ENCODE assay signal across 26 cellular contexts in the genomic region with DNA sequence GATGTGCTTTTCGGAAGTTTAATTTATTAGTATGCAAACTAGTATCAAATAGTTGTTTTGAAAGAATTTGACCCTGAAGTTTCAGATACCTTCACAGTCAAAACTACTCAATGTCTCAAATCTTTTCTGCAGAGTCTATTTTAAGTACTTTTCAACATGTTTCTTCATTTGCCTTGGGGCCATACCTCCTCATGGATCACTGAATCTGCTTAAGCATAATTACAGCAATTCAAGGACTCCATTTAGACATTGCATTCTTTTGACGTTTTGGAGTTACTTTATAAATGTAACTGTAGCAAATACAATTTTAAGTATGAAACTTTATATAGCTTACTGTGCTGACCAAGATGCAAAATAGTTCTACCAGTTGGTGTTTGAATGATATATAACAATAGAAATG. TPM values are rescaled to one million over a fixed set of nuclear protein-coding genes. Genes with fewer than 3 reads are reported as not detected.
DNase-seq lines count a peak whose midpoint lies in the region; ATAC-seq and TF ChIP-seq lines count a peak whose summit lies in the region.
"Had no signal": no experiment of that assay in that cellular context is flagged by ENCODE, and none has a peak within 500 bp of the region (broad histone marks: within the 10 kb centered on the region; RNA-seq: fewer than 3 reads in every experiment).

No MANE protein-coding gene starts in this region.

- POLR2A ChIA-PET in SK-N-SH (lab: Yijun Ruan, JAX) = no interaction called here

- WGBS in SK-N-SH (ENCODE audit: low lambda C conversion rate) = 74% methylated on average over 2 of the region's 2 CpGs

- H3K4me2 ChIP-seq in SK-N-SH = no peak overlapping the region

- H3K9me3 ChIP-seq in cardiac muscle cell (ENCODE audit: low read depth) (no peaks in the 10 kb centered on the region), SK-N-SH (no peaks in the 10 kb centered on the region)
- H3K9me3 ChIP-seq: pancreas, SJSA1, stomach, tibial nerve had no signal

- intact Hi-C loops in left ventricle myocardium superior (cut with micrococcal nuclease) = no loop called here

- CTCF ChIA-PET in SK-N-SH (lab: Yijun Ruan, JAX) = interaction anchor here (0.9 to 1.0 kb wide), 3 partner anchors 8 to 400 kb away, joined by 3 to 4 read pairs (median 4); no protein-coding TSS in a partner anchor

- H3K79me2 ChIP-seq in SK-N-SH (ENCODE audit: insufficient read depth) = no peaks in the 10 kb centered on the region

- no peaks in the 10 kb centered on the region for H4K20me1 ChIP-seq in SK-N-SH (ENCODE audit: insufficient read depth)

- H3K4me1 ChIP-seq in cardiac muscle cell (ENCODE audit: low read depth) (peaks cover 21% of the 10 kb centered on the region), SK-N-SH (ENCODE audit: control insufficient read depth in 1 of 2, insufficient read depth in 2 of 2, low read depth in 1 of 2, low read length in 1 of 2) (peaks cover 0 to 6% of the 10 kb centered on the region in 2 experiments; a peak in 2 of 4 replicates)
- H3K4me1 ChIP-seq: pancreas, stomach had no signal

- no peak overlapping the region for H2AFZ ChIP-seq in SK-N-SH (ENCODE audit: low read depth)

- H3K4me1 Mint-ChIP-seq in HFFc6 (ENCODE audit: low read depth) = peaks cover 52% of the 10 kb centered on the region
- H3K4me1 Mint-ChIP-seq: activated CD4-positive, alpha-beta T cell treated with anti-CD3 and anti-CD28 coated beads, Interleukin-2, amount 10 ng/mL, durations not matched to agents 7 days and 5 days had no signal

- H3K27ac ChIP-seq in cardiac muscle cell = peak overlapping the region; percentile 39
- H3K27ac ChIP-seq in SK-N-SH (ENCODE audit: low read depth in 2 of 2, low read length in 1 of 2) = no peak overlapping the region
- H3K27ac ChIP-seq: pancreas, SJSA1, stomach, tibial nerve had no signal

- H3K27ac Mint-ChIP-seq in HFFc6 = no peak overlapping the region
- H3K27ac Mint-ChIP-seq: activated CD4-positive, alpha-beta T cell treated with anti-CD3 and anti-CD28 coated beads, Interleukin-2, amount 10 ng/mL, durations not matched to agents 7 days and 5 days; activated naive CD4-positive, alpha-beta T cell treated with anti-CD3 and anti-CD28 coated beads, Interleukin-2, amount 50 U/mL, for 72 hours; nephron progenitor cell; WTC11 had no signal

- H3K27me3 ChIP-seq in cardiac muscle cell (no peaks in the 10 kb centered on the region), SK-N-SH (ENCODE audit: insufficient read depth) (no peaks in the 10 kb centered on the region)
- H3K27me3 ChIP-seq: pancreas, SJSA1, stomach, tibial nerve had no signal

- no peak for DNase-seq in cardiac muscle cell (ENCODE audit: low read depth in 1 of 2, low spot score in 1 of 2)
- DNase-seq in left ventricle myocardium superior = no peak
- DNase-seq in HFFc6 = peak; percentile 24
- DNase-seq in dedifferentiated amniotic fluid mesenchymal stem cell (ENCODE audit: extremely low spot score) = peak; percentile 77
- DNase-seq in renal cortical epithelial cell (ENCODE audit: low read depth) = peak; percentile 84
- DNase-seq in stimulated activated naive CD4-positive, alpha-beta T cell treated with Interleukin-2 at 50 U/mL for 16 hours (lab: John Stamatoyannopoulos, UW) = no peak
- DNase-seq in SK-N-SH = no peak
- DNase-seq: activated CD4-positive, alpha-beta T cell treated with anti-CD3 and anti-CD28 coated beads, Interleukin-2, amount 10 ng/mL, durations not matched to agents 7 days and 5 days; activated effector memory CD4-positive, alpha-beta T cell treated with Interleukin-2 at 50 U/mL for 16 hours; anterior cingulate cortex; cortex of kidney; mammary epithelial cell; NCI-H2107; nephron progenitor cell; pancreas; retina; stimulated activated CD8-positive, alpha-beta memory T cell treated with anti-CD3 and anti-CD28 coated beads, Interleukin-4, amount 100 ng/mL, for 48 hours; stomach; T-helper 1 cell had no signal

- peaks cover 8% of the 10 kb centered on the region for H3K36me3 ChIP-seq in cardiac muscle cell
- H3K36me3 ChIP-seq in SK-N-SH (replicated peaks in 1 of 2; ENCODE audit: control insufficient read depth in 1 of 2, insufficient read depth in 2 of 2, low read length in 1 of 2) = no peaks in the 10 kb centered on the region
- H3K36me3 ChIP-seq: pancreas, SJSA1, stomach, tibial nerve had no signal

- 0 out of 2 replicates have a peak, but pooled peaks cover 5% of the 10 kb centered on the region for H3K36me3 Mint-ChIP-seq in HFFc6 (ENCODE audit: low read depth)
- H3K36me3 Mint-ChIP-seq: activated naive CD4-positive, alpha-beta T cell treated with anti-CD3 and anti-CD28 coated beads, Interleukin-2, amount 50 U/mL, for 72 hours; WTC11 had no signal

- TF ChIP-seq RAD21 in SK-N-SH (IDR thresholded peaks at IDR 0.05; ENCODE audit: low read length) = no peak

- no peak for TF ChIP-seq CTCF in cardiac muscle cell (IDR thresholded peaks at IDR 0.05; ENCODE audit: low read depth, low read length)
- TF ChIP-seq CTCF in HFFc6 (IDR thresholded peaks at IDR 0.05) = no peak
- TF ChIP-seq CTCF in SK-N-SH (IDR thresholded peaks at IDR 0.05) = no peak

- H3K4me3 Mint-ChIP-seq in HFFc6 = no peak overlapping the region
- H3K4me3 Mint-ChIP-seq: activated CD4-positive, alpha-beta T cell treated with anti-CD3 and anti-CD28 coated beads, Interleukin-2, amount 10 ng/mL, durations not matched to agents 7 days and 5 days; nephron progenitor cell; WTC11 had no signal

- ATAC-seq in left ventricle myocardium superior (no peak), GM19324 (IDR thresholded peaks at IDR 0.05; ENCODE audit: low FRiP score, unreplicated experiment) (no peak)
- ATAC-seq: activated naive CD4-positive, alpha-beta T cell treated with anti-CD3 and anti-CD28 coated beads, Interleukin-2, amount 50 U/mL, for 72 hours; esophagus mucosa; pancreas; WTC11 had no signal

- no peak for TF ChIP-seq EP300 in SK-N-SH (IDR thresholded peaks at IDR 0.05; ENCODE audit: borderline replicate concordance in 1 of 2, low read depth in 1 of 2, low read length in 1 of 2)

- H3K27me3 Mint-ChIP-seq in HFFc6 (ENCODE audit: insufficient read depth) = no peaks in the 10 kb centered on the region

- H3K9me3 Mint-ChIP-seq in HFFc6 = no peaks in the 10 kb centered on the region
- H3K9me3 Mint-ChIP-seq: activated CD4-positive, alpha-beta T cell treated with anti-CD3 and anti-CD28 coated beads, Interleukin-2, amount 10 ng/mL, durations not matched to agents 7 days and 5 days; activated naive CD4-positive, alpha-beta T cell treated with anti-CD3 and anti-CD28 coated beads, Interleukin-2, amount 50 U/mL, for 72 hours; nephron progenitor cell had no signal

- H3K9ac ChIP-seq in SK-N-SH = no peak overlapping the region

- no peaks in the 10 kb centered on the region for H3K9me2 ChIP-seq in SK-N-SH

- H3K4me3 ChIP-seq in cardiac muscle cell (no peak overlapping the region), SK-N-SH (ENCODE audit: low read depth in 2 of 2, low read length in 1 of 2) (no peak overlapping the region)
- H3K4me3 ChIP-seq: pancreas, SJSA1, stomach, tibial nerve had no signal

- H3F3A ChIP-seq in SK-N-SH (replicated peaks; ENCODE audit: insufficient read depth) = peaks cover 4% of the 10 kb centered on the region

TF ChIP-seq in SK-N-SH, 30 proteins besides CTCF, POLR2A, EP300 and RAD21:
- TF ChIP-seq FOXM1 (IDR thresholded peaks at IDR 0.05; ENCODE audit: low read depth) (no peak), MXI1 (IDR thresholded peaks at IDR 0.05; ENCODE audit: low read depth, low read length) (no peak), NRF1 (IDR thresholded peaks at IDR 0.05; ENCODE audit: low read depth, low read length) (no peak), RFX5 (IDR thresholded peaks at IDR 0.05; ENCODE audit: low read length) (no peak), FOXJ3 (CRISPR knock-in tag; IDR thresholded peaks at IDR 0.05) (no peak), YY1 (IDR thresholded peaks at IDR 0.05; ENCODE audit: low read depth) (no peak)
- TF ChIP-seq, protein P1, sequence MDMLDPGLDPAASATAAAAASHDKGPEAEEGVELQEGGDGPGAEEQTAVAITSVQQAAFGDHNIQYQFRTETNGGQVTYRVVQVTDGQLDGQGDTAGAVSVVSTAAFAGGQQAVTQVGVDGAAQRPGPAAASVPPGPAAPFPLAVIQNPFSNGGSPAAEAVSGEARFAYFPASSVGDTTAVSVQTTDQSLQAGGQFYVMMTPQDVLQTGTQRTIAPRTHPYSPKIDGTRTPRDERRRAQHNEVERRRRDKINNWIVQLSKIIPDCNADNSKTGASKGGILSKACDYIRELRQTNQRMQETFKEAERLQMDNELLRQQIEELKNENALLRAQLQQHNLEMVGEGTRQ (IDR thresholded peaks at IDR 0.05; ENCODE audit: borderline replicate concordance, low read depth, low read length) = no peak
- TF ChIP-seq, protein P2, sequence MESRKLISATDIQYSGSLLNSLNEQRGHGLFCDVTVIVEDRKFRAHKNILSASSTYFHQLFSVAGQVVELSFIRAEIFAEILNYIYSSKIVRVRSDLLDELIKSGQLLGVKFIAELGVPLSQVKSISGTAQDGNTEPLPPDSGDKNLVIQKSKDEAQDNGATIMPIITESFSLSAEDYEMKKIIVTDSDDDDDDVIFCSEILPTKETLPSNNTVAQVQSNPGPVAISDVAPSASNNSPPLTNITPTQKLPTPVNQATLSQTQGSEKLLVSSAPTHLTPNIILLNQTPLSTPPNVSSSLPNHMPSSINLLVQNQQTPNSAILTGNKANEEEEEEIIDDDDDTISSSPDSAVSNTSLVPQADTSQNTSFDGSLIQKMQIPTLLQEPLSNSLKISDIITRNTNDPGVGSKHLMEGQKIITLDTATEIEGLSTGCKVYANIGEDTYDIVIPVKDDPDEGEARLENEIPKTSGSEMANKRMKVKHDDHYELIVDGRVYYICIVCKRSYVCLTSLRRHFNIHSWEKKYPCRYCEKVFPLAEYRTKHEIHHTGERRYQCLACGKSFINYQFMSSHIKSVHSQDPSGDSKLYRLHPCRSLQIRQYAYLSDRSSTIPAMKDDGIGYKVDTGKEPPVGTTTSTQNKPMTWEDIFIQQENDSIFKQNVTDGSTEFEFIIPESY (IDR thresholded peaks at IDR 0.05; ENCODE audit: borderline replicate concordance, low read depth) = no peak
TF ChIP-seq in SK-N-SH: peak in this region for 0.

RNA-seq across cellular contexts. Expression of a gene that starts 25.5 kb away (rescaled TPM):
- total RNA-seq in cardiac muscle cell (131 and 178 TPM in 2 replicates), left ventricle myocardium superior (998 TPM), renal cortical epithelial cell (190 and 278 TPM in 2 replicates)
- polyA plus RNA-seq in cardiac muscle cell (157 and 225 TPM in 2 replicates), SK-N-SH (2012; rRNA removed) (22.4 and 33.0 TPM in 2 replicates)
- 100 to 1,000 TPM in 4 of 6 experiments, 10 to 100 TPM in 2; 72.6 to 163 (median 149) TPM for total RNA-seq in HFFc6 (2021; fragmentation: NEBNext Ultra II Directional; extraction: Animal tissue kit (Norgen Biotek cat#: 25700))
- polyA plus RNA-seq in SK-N-SH (2012; cell fraction: cytosol; rRNA removed) = 54.6 and 60.0 TPM in 2 replicates
- 38.7 and 55.5 TPM in 2 replicates for polyA plus RNA-seq in SK-N-SH (2012; cell fraction: nucleus; rRNA removed)

RNA-seq across cellular contexts. Expression of a gene that starts 42.1 kb away (rescaled TPM):
- 0.99 and 2.1 TPM in 2 replicates for total RNA-seq in cardiac muscle cell
- 1.3 and 6.1 TPM in 2 replicates for polyA plus RNA-seq in cardiac muscle cell
- total RNA-seq in left ventricle myocardium superior = 9.7 TPM
- 10 to 100 TPM; 19.4 to 27.2 (median 23.7) TPM for total RNA-seq in HFFc6 (2021; fragmentation: NEBNext Ultra II Directional; extraction: Animal tissue kit (Norgen Biotek cat#: 25700))
- total RNA-seq in renal cortical epithelial cell = 22.5 and 44.6 TPM in 2 replicates
- 5.6 and 7.1 TPM in 2 replicates for polyA plus RNA-seq in SK-N-SH (2012; rRNA removed)
- 6.1 and 6.6 TPM in 2 replicates for polyA plus RNA-seq in SK-N-SH (2012; cell fraction: cytosol; rRNA removed)
- polyA plus RNA-seq in SK-N-SH (2012; cell fraction: nucleus; rRNA removed) = 10.6 and 21.5 TPM in 2 replicates
- total RNA-seq: G401 had no signal

Comparison
In these comparisons a context has a peak if more than half of its experiments do, and no peak if none do; other contexts are left out.
1. DNase-seq: peak in HFFc6 (single experiment), dedifferentiated amniotic fluid mesenchymal stem cell (single experiment) and renal cortical epithelial cell (single experiment); none in cardiac muscle cell (0 of 2), left ventricle myocardium superior (single experiment), stimulated activated naive CD4-positive, alpha-beta T cell treated with Interleukin-2 at 50 U/mL for 16 hours (single experiment) and SK-N-SH (single experiment).